ENCODE assay signal across 25 cellular contexts in genomic region chr3:69785769-69786311, GRCh38. TPM values are rescaled to one million over a fixed set of nuclear protein-coding genes. Genes with fewer than 3 reads are reported as not detected.
A peak's percentile ranks its signal among the peaks of the same experiment; 100 is the strongest.
DNase-seq lines count a peak whose midpoint lies in the region; ATAC-seq and TF ChIP-seq lines count a peak whose summit lies in the region.
"Had no signal": no experiment of that assay in that cellular context is flagged by ENCODE, and none has a peak within 500 bp of the region (broad histone marks: within the 10 kb centered on the region; RNA-seq: fewer than 3 reads in every experiment).

No MANE protein-coding gene starts in this region.

- TF ChIP-seq CTCF in left lung (IDR thresholded peaks at IDR 0.05) (no peak), sigmoid colon (IDR thresholded peaks at IDR 0.05) (peak in 1 of 4 experiments; percentile 9)

- DNase-seq in right cardiac atrium (no peak), Right ventricle myocardium inferior (ENCODE audit: missing footprints) (no peak), left lung (no peak), sigmoid colon (no peak), iPS-NIHi7 (ENCODE audit: extremely low spot score) (no peak), HUDEP-2 (lab: John Stamatoyannopoulos, UW; ENCODE audit: unreplicated experiment in 76 of 76) (no peak)
- DNase-seq: activated CD4-positive, alpha-beta T cell treated with anti-CD3 and anti-CD28 coated beads, Interleukin-2, amount 50 U/mL, for 4 hours; activated naive CD4-positive, alpha-beta T cell treated with anti-CD3 and anti-CD28 coated beads for 36 hours; activated T-cell treated with anti-CD3 and anti-CD28 coated beads, Interleukin-2, amount 50 U/mL, for 72 hours; DMS153; effector memory CD4-positive, alpha-beta T cell; natural killer cell; NCI-H1092 treated with DMSO at 0.1 percent for 48 hours; NCI-H1930; stimulated activated naive B cell treated with anti-CD40 and anti-IgM and Interleukin-4, amounts not matched to agents 10 μg/mL and 1 μg/mL and 100 μg/mL, for 72 hours; T-helper 1 cell had no signal

- ATAC-seq in right cardiac atrium: no peak
- no peak for ATAC-seq in Right ventricle myocardium inferior
- ATAC-seq in left lung: peak; percentile 81
- ATAC-seq in HG03469 (IDR thresholded peaks at IDR 0.05; ENCODE audit: unreplicated experiment): no peak
- ATAC-seq in GM21447 (IDR thresholded peaks at IDR 0.05; ENCODE audit: unreplicated experiment): no peak
- ATAC-seq: activated T-cell treated with anti-CD3 and anti-CD28 coated beads, Interleukin-2, amount 50 U/mL, for 72 hours; left colon; natural killer cell; stimulated activated naive B cell treated with anti-CD40 and anti-IgM and Interleukin-4, amounts not matched to agents 10 μg/mL and 1 μg/mL and 100 μg/mL, for 72 hours had no signal

- 81% methylated on average over 3 of the region's 3 CpGs for WGBS in right cardiac atrium
- WGBS in sigmoid colon, 2 donors: 73 to 82% methylated on average over 3 of the region's 3 CpGs

- H3K36me3 ChIP-seq in left lung: no peaks in the 10 kb centered on the region
- H3K36me3 ChIP-seq in sigmoid colon: no peaks in the 10 kb centered on the region
- H3K36me3 ChIP-seq: BE2C, ovary, right lobe of liver, SJCRH30 had no signal

- intact Hi-C loops in right cardiac atrium (cut with DNase I) (loop anchor here in 2 of 4 donors (5.0 to 10.0 kb wide), 2 partner anchors 44 to 51 kb away; partner anchors contain the start of gene MITF (in 1 of the 2)), Right ventricle myocardium inferior (cut with DNase I) (loop anchor here (2.0 kb wide), 1 partner anchor 47 kb away; the partner anchor contains the start of gene MITF), left lung (cut with DNase I) (no loop called here), sigmoid colon (cut with DNase I) (loop anchor here (2.0 kb wide), 1 partner anchor 41 kb away; no protein-coding TSS in a partner anchor)

- TF ChIP-seq EP300 in sigmoid colon (IDR thresholded peaks at IDR 0.05): no peak

- H3K4me3 ChIP-seq in right cardiac atrium (ENCODE audit: low read length): no peak overlapping the region
- H3K4me3 ChIP-seq in left lung: no peak overlapping the region
- no peak overlapping the region for H3K4me3 ChIP-seq in sigmoid colon
- H3K4me3 ChIP-seq: coronary artery, ovary, right lobe of liver, SJCRH30, testis had no signal

- H3K27ac ChIP-seq in right cardiac atrium (ENCODE audit: low read length) (peak overlapping the region; percentile 6), left lung (peak overlapping the region; percentile 16 to 57), sigmoid colon (peak overlapping the region; percentile 58 to 86 (median 76))
- H3K27ac ChIP-seq: right lobe of liver, testis had no signal

- H3K9me3 ChIP-seq in right cardiac atrium (ENCODE audit: control insufficient read depth, low read length) (no peaks in the 10 kb centered on the region), left lung (no peaks in the 10 kb centered on the region), sigmoid colon (no peaks in the 10 kb centered on the region)
- H3K9me3 ChIP-seq: BE2C, ovary, right lobe of liver, SJCRH30, testis had no signal

- H3K27me3 ChIP-seq in right cardiac atrium (ENCODE audit: control insufficient read depth, insufficient read depth): no peaks in the 10 kb centered on the region
- no peaks in the 10 kb centered on the region for H3K27me3 ChIP-seq in left lung
- no peaks in the 10 kb centered on the region for H3K27me3 ChIP-seq in sigmoid colon
- H3K27me3 ChIP-seq: BE2C, ovary, right lobe of liver, SJCRH30, testis had no signal

- TF ChIP-seq POLR2A in sigmoid colon (IDR thresholded peaks at IDR 0.05): no peak

- H3K4me1 ChIP-seq in right cardiac atrium (ENCODE audit: control insufficient read depth, insufficient read depth, low read length): peaks cover 8% of the 10 kb centered on the region
- peaks cover 27 to 31% of the 10 kb centered on the region in 2 donors for H3K4me1 ChIP-seq in left lung
- peaks cover 0 to 75% (median 60%) of the 10 kb centered on the region in 4 donors for H3K4me1 ChIP-seq in sigmoid colon
- H3K4me1 ChIP-seq: BE2C, right lobe of liver had no signal

RNA-seq across cellular contexts. Expression of gene MITF, which starts 46.6 kb away (rescaled TPM):
- total RNA-seq in right cardiac atrium (10 to 100 TPM; 48.3 to 75.3 (median 58.4) TPM), Right ventricle myocardium inferior (71.0 TPM), left lung (10 to 100 TPM; 24.3 to 29.6 TPM), sigmoid colon (10 to 100 TPM; 65.4 to 73.2 (median 67.1) TPM)
- polyA plus RNA-seq in right cardiac atrium (18.6 TPM), sigmoid colon (1 to 10 TPM; 2.1 to 6.0 (median 2.9) TPM)
- total RNA-seq: activated naive CD4-positive, alpha-beta T cell treated with anti-CD3 and anti-CD28 coated beads for 36 hours had no signal

Comparison
In these comparisons a context has a peak if more than half of its experiments do, and no peak if none do; other contexts are left out.
1. H3K27ac ChIP-seq: peak in every context shown above with its lines; median percentile 76 in sigmoid colon; 36 in left lung; 6 in right cardiac atrium.
2. intact Hi-C loops: an anchor here in Right ventricle myocardium inferior (2.0 kb wide) and sigmoid colon (2.0 kb wide); none called in left lung.